ENCODE assay signal across 19 cellular contexts in the genomic region with DNA sequence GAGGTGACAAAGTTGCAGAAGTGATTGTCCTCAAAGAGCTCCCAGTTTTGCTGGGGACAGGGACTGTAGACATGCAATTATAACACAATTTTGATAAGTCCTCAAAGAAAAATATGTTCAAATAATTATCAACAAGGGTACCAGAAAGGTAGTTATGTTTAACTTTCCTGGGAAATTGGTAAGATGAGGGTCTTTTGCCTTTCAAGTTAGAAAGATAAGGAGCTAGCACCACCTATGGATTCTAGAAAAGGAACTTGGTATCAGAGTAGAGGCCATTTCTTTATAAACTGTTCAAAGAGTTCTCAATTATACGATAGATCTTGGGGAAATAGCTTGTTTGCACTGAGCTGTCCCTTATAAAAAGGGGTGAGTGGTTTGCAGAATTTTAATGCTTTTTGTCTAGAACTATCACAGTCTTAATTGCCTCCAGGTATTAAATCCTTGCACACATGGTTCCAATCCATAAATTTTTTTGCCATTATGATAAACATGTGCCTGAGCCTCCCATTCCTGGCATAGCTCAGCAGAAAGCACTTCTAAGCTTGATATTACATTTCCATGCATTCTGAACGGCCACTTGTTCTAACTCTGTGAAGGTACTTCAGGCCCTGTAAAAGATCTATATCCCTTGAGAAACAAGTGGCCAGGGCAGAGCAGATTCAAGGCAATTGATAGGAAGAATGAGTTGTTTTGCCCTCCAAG.
DNase-seq lines count a peak whose midpoint lies in the region; ATAC-seq and TF ChIP-seq lines count a peak whose summit lies in the region.
"Had no signal": no experiment of that assay in that cellular context is flagged by ENCODE, and none has a peak within 500 bp of the region (broad histone marks: within the 10 kb centered on the region; RNA-seq: fewer than 3 reads in every experiment).

No MANE protein-coding gene starts in this region.

- no peaks in the 10 kb centered on the region for H3K9me3 Mint-ChIP-seq in brain

- no peaks in the 10 kb centered on the region for H3K27me3 ChIP-seq in esophagus squamous epithelium
- H3K27me3 ChIP-seq: SJCRH30 had no signal

- intact Hi-C loops in esophagus squamous epithelium (cut with DNase I), result no loop called here

- no peaks in the 10 kb centered on the region for H3K9me3 ChIP-seq in esophagus squamous epithelium
- H3K9me3 ChIP-seq: SJCRH30 had no signal

- no peak overlapping the region for H3K4me3 Mint-ChIP-seq in brain

- H3K27me3 Mint-ChIP-seq in brain, result peaks cover 3% of the 10 kb centered on the region

- TF ChIP-seq CTCF in brain (conservative IDR thresholded peaks at IDR 0.05), result peak in 1 of 2 experiments; percentile 51
- no peak for TF ChIP-seq CTCF in esophagus squamous epithelium (IDR thresholded peaks at IDR 0.05)

- DNase-seq in NCI-H1092 treated with DMSO at 0.1 percent for 48 hours (lab: John Stamatoyannopoulos, UW) (peak; percentile 0), NCI-H1092 (lab: John Stamatoyannopoulos, UW) (no peak), left kidney (ENCODE audit: low read depth, low spot score) (peak; percentile 64), cerebellar nuclear complex (lab: John Stamatoyannopoulos, UW) (no peak), esophagus squamous epithelium (lab: John Stamatoyannopoulos, UW) (no peak)
- DNase-seq in stimulated activated naive CD8-positive, alpha-beta T cell treated with anti-CD3 and anti-CD28 coated beads, Interleukin-15, Interleukin-2, amounts not matched to agents 100 U/mL and 50 U/mL, for 24 hours, result no peak
- DNase-seq: 8988T, COR-L47, HCEC 1CT, KG1, NCI-H1105 treated with DMSO at 0.1 percent for 48 hours, NCI-H187, NCI-H2171 treated with DMSO at 0.1 percent for 48 hours, NCI-H774, SJCRH30, SW 1271 had no signal

- WGBS in esophagus squamous epithelium, 2 donors, result 81 to 85% methylated on average over 2 of the region's 2 CpGs

- peak overlapping the region in 3 of 5 experiments; percentile 1 to 38 (median 6) for H3K27ac Mint-ChIP-seq in brain

- TF ChIP-seq POLR2A in esophagus squamous epithelium (IDR thresholded peaks at IDR 0.05), result no peak

- H3K36me3 ChIP-seq in esophagus squamous epithelium, result no peaks in the 10 kb centered on the region
- H3K36me3 ChIP-seq: SJCRH30 had no signal

- no peak for ATAC-seq in stimulated activated naive CD8-positive, alpha-beta T cell treated with anti-CD3 and anti-CD28 coated beads, Interleukin-15, Interleukin-2, amounts not matched to agents 100 U/mL and 50 U/mL, for 24 hours
- ATAC-seq in HG02763 (IDR thresholded peaks at IDR 0.05; ENCODE audit: unreplicated experiment), result no peak

- H3K4me3 ChIP-seq in esophagus squamous epithelium, result no peak overlapping the region
- H3K4me3 ChIP-seq: SJCRH30 had no signal

- no peaks in the 10 kb centered on the region for H3K36me3 Mint-ChIP-seq in brain

- peaks cover 0 to 6% (median 0%) of the 10 kb centered on the region in 3 donors for H3K4me1 ChIP-seq in esophagus squamous epithelium

- peaks cover 30% of the 10 kb centered on the region for H3K4me1 Mint-ChIP-seq in brain

- no peak overlapping the region for H3K27ac ChIP-seq in esophagus squamous epithelium
- H3K27ac ChIP-seq: C4-2B, SJCRH30 had no signal

Comparison
In these comparisons a context has a peak if more than half of its experiments do, and no peak if none do; other contexts are left out.
1. DNase-seq: peak in NCI-H1092 treated with DMSO at 0.1 percent for 48 hours (single experiment) and left kidney (single experiment); none in NCI-H1092 (single experiment), stimulated activated naive CD8-positive, alpha-beta T cell treated with anti-CD3 and anti-CD28 coated beads, Interleukin-15, Interleukin-2, amounts not matched to agents 100 U/mL and 50 U/mL, for 24 hours (single experiment), cerebellar nuclear complex (0 of 2) and esophagus squamous epithelium (single experiment).